ENCODE assay signal across 19 cellular contexts in the genomic region with DNA sequence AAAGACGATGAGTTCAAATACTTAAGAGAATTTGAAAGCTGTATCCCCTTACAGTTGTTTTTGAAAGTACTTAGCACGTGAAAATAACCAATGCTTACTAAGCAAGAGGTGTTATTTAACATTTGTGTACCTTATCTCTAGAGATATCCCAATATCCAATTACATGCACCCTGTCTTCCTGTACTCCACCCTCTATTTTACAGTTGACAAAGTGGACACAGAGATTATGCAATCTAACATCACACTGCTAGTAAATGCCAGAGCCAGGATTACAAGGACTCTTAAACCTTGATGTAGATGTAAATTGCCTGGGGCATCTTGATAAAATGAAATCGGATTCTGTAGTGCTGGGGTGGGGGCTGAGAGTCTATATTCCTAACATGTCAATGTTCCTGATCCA.
DNase-seq lines count a peak whose midpoint lies in the region; ATAC-seq and TF ChIP-seq lines count a peak whose summit lies in the region.
"Had no signal": no experiment of that assay in that cellular context is flagged by ENCODE, and none has a peak within 500 bp of the region (broad histone marks: within the 10 kb centered on the region; RNA-seq: fewer than 3 reads in every experiment).

No MANE protein-coding gene starts in this region.

- no peak for TF ChIP-seq CTCF in PC-3 (conservative IDR thresholded peaks at IDR 0.05; ENCODE audit: low read depth, low read length)

- H3K9me2 ChIP-seq in PC-3 (replicated peaks; ENCODE audit: low read length), result no peaks in the 10 kb centered on the region

- peak; percentile 86 for ATAC-seq in PC-3
- peak; percentile 60 for ATAC-seq in left lobe of liver
- ATAC-seq: esophagus mucosa; GM23338; stimulated activated naive CD8-positive, alpha-beta T cell treated with anti-CD3 and anti-CD28 coated beads, Interleukin-15, amount 100 ng/mL, for 72 hours had no signal

- no peaks in the 10 kb centered on the region for H3K9me3 ChIP-seq in PC-3 (ENCODE audit: low read length)
- H3K9me3 ChIP-seq: left ventricle myocardium inferior had no signal

- H4K20me1 ChIP-seq in PC-3 (ENCODE audit: low read length), result 0 out of 2 replicates have a peak, but pooled peaks cover 4% of the 10 kb centered on the region

- CTCF ChIA-PET in PC-3 (lab: Charles Lee), result no interaction called here

- H3K27me3 ChIP-seq in PC-3 (ENCODE audit: low read length), result no peaks in the 10 kb centered on the region

- H3K9ac ChIP-seq in PC-3 (ENCODE audit: low read length), result no peak overlapping the region

- peak overlapping the region; percentile 44 for H3K4me2 ChIP-seq in PC-3 (ENCODE audit: low read length)
- H3K4me2 ChIP-seq: GM23338 had no signal

- H3K79me2 ChIP-seq in PC-3 (ENCODE audit: low read length), result no peaks in the 10 kb centered on the region

- H3K4me1 ChIP-seq in PC-3 (ENCODE audit: insufficient read depth, low read length), result peaks cover 14% of the 10 kb centered on the region

- POLR2A ChIA-PET in PC-3 (lab: Charles Lee; ENCODE audit: unreplicated experiment), result no interaction called here

- peak; percentile 3 for DNase-seq in HT-29 (ENCODE audit: low spot score)
- peak; percentile 64 for DNase-seq in NCI-H146 treated with DMSO at 0.1 percent for 48 hours (lab: John Stamatoyannopoulos, UW; ENCODE audit: unreplicated experiment)
- peak; percentile 65 for DNase-seq in PC-3
- no peak for DNase-seq in left lobe of liver (ENCODE audit: low spot score)
- DNase-seq in activated naive CD4-positive, alpha-beta T cell treated with Interleukin-2 at 50 U/mL for 16 hours, result no peak
- no peak for DNase-seq in activated CD4-positive, alpha-beta T cell treated with anti-CD3 and anti-CD28 coated beads, Interleukin-2, amount 50 U/mL, for 48 hours
- DNase-seq in HCEC 1CT, result no peak
- no peak for DNase-seq in COLO829 (ENCODE audit: low spot score)
- DNase-seq: activated CD4-positive, alpha-beta T cell treated with anti-CD3 and anti-CD28 coated beads, Interleukin-2, amount 10 ng/mL, durations not matched to agents 7 days and 5 days; activated gamma-delta T cell; central memory CD4-positive, alpha-beta T cell; left ventricle myocardium inferior; NCI-H2081 treated with DMSO at 0.1 percent for 48 hours; Right ventricle myocardium superior; stimulated activated CD4-positive, alpha-beta T cell treated with anti-CD3 and anti-CD28 coated beads, Interleukin-2, amount 100 ng/mL, for 48 hours; stimulated activated naive CD8-positive, alpha-beta T cell treated with anti-CD3 and anti-CD28 coated beads, Interleukin-15, amount 100 ng/mL, for 72 hours had no signal

- H3F3A ChIP-seq in PC-3 (ENCODE audit: low read length, unreplicated experiment), result no peaks in the 10 kb centered on the region

- H3K36me3 ChIP-seq in PC-3 (ENCODE audit: low read depth, low read length), result no peaks in the 10 kb centered on the region

- H2AFZ ChIP-seq in PC-3 (ENCODE audit: low read length), result no peak overlapping the region
- H2AFZ ChIP-seq: GM23338 had no signal

- BruUV-seq in PC-3 (replicated peaks; lab: Mats Ljungman, UMichigan), result no TSS peak

- no peak overlapping the region for H3K27ac ChIP-seq in PC-3 (ENCODE audit: low read length)
- H3K27ac ChIP-seq: left ventricle myocardium inferior, skin epidermis had no signal

- H3K4me3 ChIP-seq in PC-3 (ENCODE audit: low read length), result no peak overlapping the region
- H3K4me3 ChIP-seq: GM23338, left ventricle myocardium inferior, skin epidermis had no signal

- intact Hi-C loops in PC-3 (cut with micrococcal nuclease), result loop anchor here (1.0 kb wide), 1 partner anchor 18 kb away; no protein-coding TSS in a partner anchor

Comparison
In these comparisons a context has a peak if more than half of its experiments do, and no peak if none do; other contexts are left out.
1. DNase-seq: peak in HT-29 (single experiment), NCI-H146 treated with DMSO at 0.1 percent for 48 hours (single experiment) and PC-3 (single experiment); none in left lobe of liver (single experiment), activated naive CD4-positive, alpha-beta T cell treated with Interleukin-2 at 50 U/mL for 16 hours (single experiment), activated CD4-positive, alpha-beta T cell treated with anti-CD3 and anti-CD28 coated beads, Interleukin-2, amount 50 U/mL, for 48 hours (0 of 2), HCEC 1CT (single experiment) and COLO829 (single experiment).